ENCODE assay signal across 13 cellular contexts in the genomic region with DNA sequence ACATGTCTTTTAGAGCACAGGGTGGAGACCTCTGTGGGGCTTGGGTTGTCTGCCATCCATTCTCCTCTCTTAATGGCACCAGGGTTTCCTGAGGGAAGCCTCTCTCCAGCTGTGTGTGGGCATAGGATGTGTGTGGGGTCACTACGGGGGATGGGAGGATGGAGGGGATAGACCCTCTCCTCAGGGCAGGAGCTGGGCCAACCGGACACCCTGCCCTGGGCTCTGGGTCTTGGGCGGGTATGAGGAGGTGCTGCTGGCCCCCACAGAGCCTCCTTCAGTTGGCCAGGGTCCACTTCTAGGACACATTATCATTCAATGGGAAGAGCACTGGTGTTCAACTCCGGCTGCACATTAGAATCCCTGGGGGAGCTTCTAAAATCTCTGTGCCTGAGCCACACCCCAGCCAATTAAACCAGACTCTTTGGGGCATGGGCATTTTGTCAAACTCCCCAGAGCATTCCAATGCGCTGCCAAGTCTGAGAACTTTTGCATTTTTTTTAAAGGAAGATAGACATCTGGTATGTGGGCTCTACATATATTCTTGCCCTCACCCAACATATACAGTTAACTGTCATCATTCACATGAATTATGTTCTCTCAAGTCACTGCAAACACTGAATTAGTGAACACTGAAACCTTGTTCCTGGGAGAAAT. TPM values are rescaled to one million over a fixed set of nuclear protein-coding genes. Genes with fewer than 3 reads are reported as not detected.
DNase-seq lines count a peak whose midpoint lies in the region; ATAC-seq, FAIRE-seq and TF ChIP-seq lines count a peak whose summit lies in the region.
"Had no signal": no experiment of that assay in that cellular context is flagged by ENCODE, and none has a peak within 500 bp of the region (broad histone marks: within the 10 kb centered on the region; RNA-seq: fewer than 3 reads in every experiment).

No MANE protein-coding gene starts in this region.

- 0 out of 4 replicates have a peak, but pooled peaks cover 0 to 2% of the 10 kb centered on the region in 2 experiments for H3K36me3 ChIP-seq in GM12878 (ENCODE audit: control insufficient read depth in 2 of 2, insufficient read depth in 2 of 2, low read length in 1 of 2)
- H3K36me3 ChIP-seq in skeletal muscle satellite cell (ENCODE audit: insufficient read depth, low read length), result peaks cover 65% of the 10 kb centered on the region

- H3K27me3 ChIP-seq in GM12878 (replicated peaks in 1 of 2; ENCODE audit: control insufficient read depth in 2 of 2, insufficient read depth in 2 of 2, low read length in 1 of 2) (no peaks in the 10 kb centered on the region), skeletal muscle satellite cell (ENCODE audit: control insufficient read depth, insufficient read depth, low read length) (no peaks in the 10 kb centered on the region)

- FAIRE-seq in GM12878 (lab: Jason Lieb, UNC), result no peak
- FAIRE-seq: RCC 7860 had no signal

- H3K79me2 ChIP-seq in GM12878 (ENCODE audit: control insufficient read depth, insufficient read depth, low read length), result peaks cover 7% of the 10 kb centered on the region

- H3K4me2 ChIP-seq in GM12878 (ENCODE audit: control insufficient read depth, insufficient read depth) (peak overlapping the region; percentile 95), skeletal muscle satellite cell (ENCODE audit: low read length) (peak overlapping the region; percentile 66)

- in situ Hi-C loops in GM12878 (cut with MboI), result no loop called here

- TF ChIP-seq EP300 in GM12878 (IDR thresholded peaks at IDR 0.05; ENCODE audit: borderline replicate concordance in 1 of 2, control insufficient read depth in 1 of 2, low read depth in 2 of 2, low read length in 2 of 2), result no peak

- H4K20me1 ChIP-seq in GM12878 (ENCODE audit: control insufficient read depth, insufficient read depth), result no peaks in the 10 kb centered on the region

- no peak overlapping the region for H2AFZ ChIP-seq in GM12878 (ENCODE audit: control insufficient read depth, low read depth, low read length)

- no TSS peak for BruUV-seq in GM12878 (replicated peaks; lab: Mats Ljungman, UMichigan)

- POLR2A ChIA-PET in GM12878 (lab: Charles Lee), result interaction anchor here (0.9 to 2.4 kb wide), 2 partner anchors 37 to 40 kb away, joined by 3 to 14 read pairs; no protein-coding TSS in a partner anchor

- peaks cover 42% of the 10 kb centered on the region for H3K4me1 ChIP-seq in GM12878 (ENCODE audit: control insufficient read depth, insufficient read depth, low read length)
- peaks cover 88% of the 10 kb centered on the region for H3K4me1 ChIP-seq in skeletal muscle satellite cell (ENCODE audit: control insufficient read depth, insufficient read depth, low read length)

- intact Hi-C loops in GM12878 (cut with micrococcal nuclease; ENCODE audit: unreplicated experiment), result no loop called here

- TF ChIP-seq POLR2A in GM12878 (IDR thresholded peaks at IDR 0.05; ENCODE audit: low read depth, low read length), result no peak

- CTCF ChIA-PET in GM12878 (lab: Yijun Ruan, JAX), result interaction anchor here (1.3 to 1.5 kb wide), 2 partner anchors 13 to 114 kb away, joined by 4 to 5 read pairs; no protein-coding TSS in a partner anchor

- H3K9me3 ChIP-seq in GM12878 (replicated peaks; ENCODE audit: control insufficient read depth, insufficient read depth, low read length) (no peaks in the 10 kb centered on the region), skeletal muscle satellite cell (replicated peaks; ENCODE audit: low read length) (no peaks in the 10 kb centered on the region)

- SMC1A ChIA-PET in GM12878 (lab: Charles Lee; ENCODE audit: uncharacterized antibody, unreplicated experiment), result interaction anchor here (1.1 to 5.5 kb wide), 4 partner anchors 33 to 119 kb away, joined by 3 to 51 read pairs (median 12); a partner anchor contains a TSS

- 97% methylated on average over 5 of the region's 5 CpGs for WGBS in GM12878 (ENCODE audit: insufficient coverage, insufficient replicate concordance, low lambda C conversion rate, missing lambda C conversion rate)

- ATAC-seq in GM12878, result no peak
- ATAC-seq in HG02973 (IDR thresholded peaks at IDR 0.05; ENCODE audit: unreplicated experiment), result no peak

- RAD21 ChIA-PET in GM12878 (lab: Charles Lee; ENCODE audit: unreplicated experiment), result interaction anchor here (3.6 kb wide), 1 partner anchor 40 kb away, joined by 22 read pairs; no protein-coding TSS in a partner anchor

- H3K9ac ChIP-seq in GM12878 (ENCODE audit: control insufficient read depth, insufficient read depth, low read length), result no peak overlapping the region; the same call in 1 of the 2 replicates
- H3K9ac ChIP-seq in skeletal muscle satellite cell (ENCODE audit: low read depth, low read length), result peak overlapping the region; percentile 83

- no peak for TF ChIP-seq RAD21 in GM12878 (IDR thresholded peaks at IDR 0.05; ENCODE audit: insufficient read depth, low read depth, low read length)

- peak overlapping the region; percentile 85 for H3K27ac ChIP-seq in GM12878 (ENCODE audit: control insufficient read depth, insufficient read depth)

- no peak for TF ChIP-seq CTCF in GM12878 (IDR thresholded peaks at IDR 0.05 in 2 of 3, conservative IDR thresholded peaks at IDR 0.05 in 1 of 3; ENCODE audit: control insufficient read depth in 2 of 3, extremely low read depth in 1 of 3, insufficient read depth in 1 of 3, low read depth in 3 of 3, low read length in 3 of 3)

- DNase-seq in GM03348 (ENCODE audit: low spot score) (peak; percentile 64), NCI-H226 (peak; percentile 34), GM12878 (ENCODE audit: low read depth, low spot score) (no peak), NCI-H2107 (lab: John Stamatoyannopoulos, UW) (no peak)
- no peak for DNase-seq in activated naive CD4-positive, alpha-beta T cell (lab: John Stamatoyannopoulos, UW)
- DNase-seq: activated effector memory CD4-positive, alpha-beta T cell treated with Interleukin-2 at 50 U/mL for 16 hours; caudate nucleus; left cardiac atrium; nephron progenitor cell; T-helper 9 cell had no signal

- H3K4me3 ChIP-seq in GM12878 (no peak overlapping the region), skeletal muscle satellite cell (ENCODE audit: low read length) (peak overlapping the region; percentile 46)

TF ChIP-seq in GM12878, 131 proteins besides CTCF, POLR2A, EP300 and RAD21:
- TF ChIP-seq NRF1 (conservative IDR thresholded peaks at IDR 0.05; ENCODE audit: low read depth, low read length) (no peak), STAT3 (IDR thresholded peaks at IDR 0.05; ENCODE audit: low read depth, low read length) (no peak), GABPA (IDR thresholded peaks at IDR 0.05; ENCODE audit: low read depth) (no peak), SREBF1 (IDR thresholded peaks at IDR 0.05; ENCODE audit: low read length) (no peak), SIN3A (IDR thresholded peaks at IDR 0.05; ENCODE audit: low read depth, low read length) (no peak), SRF (IDR thresholded peaks at IDR 0.05; ENCODE audit: low read depth in 2 of 2, low read length in 2 of 2) (no peak), NR2C1 (IDR thresholded peaks at IDR 0.05) (no peak)
- TF ChIP-seq, protein P1, sequence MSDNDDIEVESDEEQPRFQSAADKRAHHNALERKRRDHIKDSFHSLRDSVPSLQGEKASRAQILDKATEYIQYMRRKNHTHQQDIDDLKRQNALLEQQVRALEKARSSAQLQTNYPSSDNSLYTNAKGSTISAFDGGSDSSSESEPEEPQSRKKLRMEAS (IDR thresholded peaks at IDR 0.05; ENCODE audit: low read depth, low read length), result no peak

RNA-seq across cellular contexts. Expression of a gene that starts 38.5 kb away (rescaled TPM):
- 9.5 and 10.9 TPM in 2 replicates for total RNA-seq in GM12878 (2013; cell fraction: nucleolus; rRNA removed)
- total RNA-seq in GM12878 (2014; rRNA removed), result 10.9 and 11.0 TPM in 2 replicates
- total RNA-seq in GM12878 (2014; rRNA removed; fragmentation: Illumina TruSeq; extraction: Trizol), result 7.9 and 8.2 TPM in 2 replicates
- total RNA-seq in GM12878 (2021), result 12.5 and 13.2 TPM in 2 replicates
- polyA plus RNA-seq in GM12878 (2011; ENCODE audit: low read depth), result 4.4 TPM
- polyA plus RNA-seq in GM12878 (2011; rRNA removed), result 4.8 and 6.8 TPM in 2 replicates
- 6.9 and 7.2 TPM in 2 replicates for polyA plus RNA-seq in GM12878 (2011; cell fraction: cytosol; rRNA removed)
- 12.2 and 13.7 TPM in 2 replicates for polyA plus RNA-seq in GM12878 (2011; cell fraction: nucleus; rRNA removed)
- 5.6 and 6.1 TPM in 2 replicates for polyA plus RNA-seq in GM12878 (2012)
- polyA plus RNA-seq in GM12878 (2014; fragmentation: Illumina TruSeq; extraction: Trizol), result 12.4 and 13.9 TPM in 2 replicates
- polyA plus RNA-seq in GM12878 (2014; fragmentation: Nextera tagmentation; extraction: Ambion mirVana), result 1 to 10 TPM; 2.5 TPM
- 10.5 and 11.1 TPM in 2 replicates for polyA plus RNA-seq in GM12878 (2014; rRNA removed)
- 10 to 100 TPM; 13.9 to 15.0 TPM for polyA plus RNA-seq in GM12878 (2016; fragmentation: Nextera tagmentation; extraction: Ambion mirVana)
- 5.0 and 5.9 TPM in 2 replicates for polyA minus RNA-seq in GM12878 (2011; rRNA and poly(A)+ RNA removed)
- polyA minus RNA-seq in GM12878 (2011; cell fraction: cytosol; rRNA and poly(A)+ RNA removed), result 1.9 and 3.6 TPM in 2 replicates
- polyA minus RNA-seq in GM12878 (2011; cell fraction: nucleus; rRNA and poly(A)+ RNA removed), result 3.1 and 5.9 TPM in 2 replicates
- total RNA-seq in skeletal muscle satellite cell (2012; rRNA removed), result 117 and 131 TPM in 2 replicates

Comparison
In these comparisons a context has a peak if more than half of its experiments do, and no peak if none do; other contexts are left out.
1. DNase-seq: peak in GM03348 (single experiment) and NCI-H226 (single experiment); none in GM12878 (single experiment), activated naive CD4-positive, alpha-beta T cell (0 of 4) and NCI-H2107 (single experiment).